ENCODE assay signal across 7 cellular contexts in genomic region chr4:174261432-174261831, GRCh38. TPM values are rescaled to one million over a fixed set of nuclear protein-coding genes. Genes with fewer than 3 reads are reported as not detected.
DNase-seq lines count a peak whose midpoint lies in the region; ATAC-seq, FAIRE-seq and TF ChIP-seq lines count a peak whose summit lies in the region.
"Not testable (repeated sequence)": the region's sequence is repeated elsewhere in the genome, so short reads cannot be mapped to it uniquely, and the experiment has no call there.

No MANE protein-coding gene starts in this region.

- ATAC-seq in HG02610 (IDR thresholded peaks at IDR 0.05; ENCODE audit: unreplicated experiment) = peak; percentile 49
- ATAC-seq in HG03159 (IDR thresholded peaks at IDR 0.05; ENCODE audit: unreplicated experiment) = peak; percentile 48
- peak; percentile 61 for ATAC-seq in HG03571 (IDR thresholded peaks at IDR 0.05; ENCODE audit: unreplicated experiment)
- not testable (repeated sequence) for ATAC-seq in pancreas

- not testable (repeated sequence) for DNase-seq in GM18507 (ENCODE audit: extremely low spot score, insufficient read length, low read depth); GM19239 (ENCODE audit: insufficient read length, low spot score); pancreas

- FAIRE-seq in GM18507 (lab: Jason Lieb, UNC) (peak; percentile 67), GM19239 (lab: Jason Lieb, UNC) (peak; percentile 21), pancreas (lab: Jason Lieb, UNC) (peak; percentile 95)

- H3K9ac ChIP-seq in endocrine pancreas (ENCODE audit: control insufficient read depth, insufficient read depth, low read length) = not testable (repeated sequence)

- H3K4me3 ChIP-seq in endocrine pancreas (ENCODE audit: control insufficient read depth, insufficient read depth, low read length) = peak overlapping the region; percentile 64
- not testable (repeated sequence) for H3K4me3 ChIP-seq in pancreas

- not testable (repeated sequence) for H3K36me3 ChIP-seq in endocrine pancreas (ENCODE audit: control insufficient read depth, insufficient read depth, low read length); pancreas

- not testable (repeated sequence) for H3K27me3 ChIP-seq in endocrine pancreas (ENCODE audit: control insufficient read depth, insufficient read depth, low read length); pancreas

- not testable (repeated sequence) for H3K9me3 ChIP-seq in endocrine pancreas (ENCODE audit: control insufficient read depth, low read length); pancreas

- not testable (repeated sequence) for H3K27ac ChIP-seq in pancreas

- intact Hi-C loops in pancreas (cut with DNase I) = not testable (repeated sequence)

- H3K4me1 ChIP-seq in endocrine pancreas (ENCODE audit: control insufficient read depth, insufficient read depth, low read length) = peaks cover 39% of the 10 kb centered on the region
- not testable (repeated sequence) for H3K4me1 ChIP-seq in pancreas

- WGBS in pancreas, 2 donors = 23 to 31% methylated on average over 1 of the region's 1 CpG

- TF ChIP-seq CTCF in pancreas (IDR thresholded peaks at IDR 0.05) = not testable (repeated sequence)

RNA-seq across cellular contexts. Expression of gene FBXO8, which starts 22.0 kb away (rescaled TPM):
- total RNA-seq in pancreas = 10 to 100 TPM in 3 of 6 donors, 1 to 10 TPM in 3; 8.1 to 16.9 (median 10.4) TPM
- 10 to 100 TPM in 1 of 2 donors, 1 to 10 TPM in 1; 6.7 to 12.5 TPM for polyA plus RNA-seq in pancreas

RNA-seq across cellular contexts. Expression of gene CEP44, which starts 22.3 kb away (rescaled TPM):
- 1 to 10 TPM; 3.4 to 9.7 (median 5.9) TPM for total RNA-seq in pancreas
- 1 to 10 TPM; 3.8 to 6.1 TPM for polyA plus RNA-seq in pancreas
